In the genomic region with DNA sequence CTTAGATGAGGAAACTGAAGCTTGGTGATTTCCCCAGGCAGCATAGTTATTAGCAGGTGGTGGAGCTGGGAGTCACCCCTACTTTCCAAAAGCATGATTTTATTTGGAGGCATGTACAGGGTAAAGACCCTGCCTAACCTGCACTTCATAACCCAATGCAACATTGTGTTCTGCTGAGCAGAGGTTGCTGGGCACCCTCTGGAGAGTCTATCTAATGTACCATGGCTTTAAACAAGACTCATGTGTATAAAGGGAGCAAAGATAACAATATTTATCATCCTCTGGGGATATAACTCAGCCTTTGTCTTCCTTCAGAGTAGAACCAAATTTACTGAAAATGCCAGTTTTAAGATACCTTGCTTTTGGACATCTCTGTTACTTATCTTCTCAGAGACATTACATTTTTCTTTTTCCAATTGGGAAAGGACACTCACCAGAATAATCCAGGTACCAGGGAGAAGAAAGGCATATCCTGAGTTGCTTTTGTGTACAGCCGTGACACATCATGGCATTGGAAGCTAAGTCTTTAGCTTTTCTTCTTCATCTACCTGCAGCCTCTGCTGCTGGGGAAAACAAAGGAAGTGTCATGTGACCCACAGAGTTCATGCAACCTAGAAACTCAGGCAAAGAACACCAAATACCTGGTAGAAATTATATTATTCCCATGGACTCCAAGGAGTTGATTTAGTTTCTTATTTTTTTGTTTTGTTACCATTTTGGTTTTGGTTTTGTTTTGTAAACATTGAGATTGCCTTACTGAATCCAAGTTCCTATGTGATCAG, we compare ENCODE assay signal across 1 cellular context.
A peak's percentile ranks its signal among the peaks of the same experiment; 100 is the strongest.
TF ChIP-seq lines count a peak whose summit lies in the region.

No MANE protein-coding gene starts in this region.

TF ChIP-seq in H1, 55 proteins besides CTCF, POLR2A, EP300 and RAD21:
- TF ChIP-seq ATF3 (IDR thresholded peaks at IDR 0.05; ENCODE audit: insufficient read depth, low read depth, low read length), result 0 out of 2 replicates have a peak, but pooled peaks have one; percentile 15
- no peak for TF ChIP-seq CHD7 (IDR thresholded peaks at IDR 0.05; ENCODE audit: insufficient replicate concordance, low read length)
- 0 out of 2 replicates have a peak, but pooled peaks have one; percentile 34 for TF ChIP-seq USF2 (IDR thresholded peaks at IDR 0.05; ENCODE audit: low read length)
TF ChIP-seq in H1: peak in this region for 2.
